In the genomic region with DNA sequence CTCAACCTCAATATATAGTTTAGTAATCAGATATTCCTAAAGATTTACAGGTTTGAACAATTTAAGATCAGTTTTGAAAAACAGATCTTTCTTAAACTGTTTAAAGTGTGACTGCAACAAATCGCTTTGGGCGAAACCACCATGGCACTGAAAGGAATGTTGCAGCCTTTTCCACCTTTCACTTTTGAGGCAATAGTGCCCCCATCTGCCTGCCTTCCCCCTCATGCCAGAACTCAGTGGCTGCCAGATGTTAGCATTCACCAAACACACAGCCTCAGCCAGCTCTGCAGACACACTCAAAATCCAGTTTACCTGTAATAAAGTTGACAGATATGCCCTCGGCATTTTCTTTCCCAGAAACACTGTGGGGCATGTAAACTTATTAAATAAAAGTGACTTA, we compare ENCODE assay signal across 8 cellular contexts. TPM values are rescaled to one million over a fixed set of nuclear protein-coding genes. Genes with fewer than 3 reads are reported as not detected.
DNase-seq lines count a peak whose midpoint lies in the region; ATAC-seq, FAIRE-seq and TF ChIP-seq lines count a peak whose summit lies in the region.

No MANE protein-coding gene starts in this region.

- TF ChIP-seq CTCF in foreskin keratinocyte (conservative IDR thresholded peaks at IDR 0.05), result peak; percentile 77

- no peaks in the 10 kb centered on the region for H3K27me3 ChIP-seq in foreskin keratinocyte
- no peaks in the 10 kb centered on the region for H3K27me3 ChIP-seq in small intestine (ENCODE audit: control insufficient read depth in 2 of 2, insufficient read depth in 2 of 2, low read length in 2 of 2)

- H3K4me3 ChIP-seq in small intestine (ENCODE audit: low read depth in 1 of 2, low read length in 2 of 2), result no peak overlapping the region

- peaks cover 12% of the 10 kb centered on the region for H3K4me1 ChIP-seq in foreskin keratinocyte
- H3K4me1 ChIP-seq in small intestine (ENCODE audit: control insufficient read depth in 2 of 2, insufficient read depth in 1 of 2, low read depth in 1 of 2, low read length in 1 of 2), result peaks cover 0 to 5% of the 10 kb centered on the region in 2 donors

- H3K36me3 ChIP-seq in small intestine (ENCODE audit: control insufficient read depth in 2 of 2, insufficient read depth in 2 of 2, low read length in 2 of 2), result peaks cover 0 to 3% of the 10 kb centered on the region in 2 donors

- no peaks in the 10 kb centered on the region for H3K9me3 ChIP-seq in small intestine (ENCODE audit: control insufficient read depth, low read depth)

- ATAC-seq in Right ventricle myocardium superior (ENCODE audit: poor library complexity) (peak; percentile 29), foreskin keratinocyte (no peak)

- no peak overlapping the region for H3K27ac ChIP-seq in foreskin keratinocyte
- no peak overlapping the region for H3K27ac ChIP-seq in substantia nigra (ENCODE audit: low read depth, low read length, poor library complexity, severe bottlenecking)
- no peak overlapping the region for H3K27ac ChIP-seq in small intestine (ENCODE audit: low read depth in 1 of 2, low read length in 1 of 2)

- no peak for FAIRE-seq in RCC 7860 (lab: Jason Lieb, UNC)
- FAIRE-seq in small intestine (lab: Jason Lieb, UNC), result no peak

- WGBS in small intestine, 3 donors, result 48 to 58% (median 57%) methylated on average over 3 of the region's 3 CpGs

- DNase-seq in Right ventricle myocardium superior (no peak), cardiac septum (ENCODE audit: low spot score) (no peak), RCC 7860 (ENCODE audit: low spot score) (peak; percentile 4), foreskin keratinocyte (peak in 1 of 2 donors; percentile 39), substantia nigra (lab: John Stamatoyannopoulos, UW) (peak in 27 of 49 donors; percentile 9 to 73 (median 32)), activated gamma-delta T cell treated with Interleukin-2 at 50 U/mL for 16 hours (no peak), small intestine (no peak), NCI-H1436 treated with DMSO at 0.1 percent for 48 hours (lab: John Stamatoyannopoulos, UW) (no peak)

- intact Hi-C loops in Right ventricle myocardium superior (cut with DNase I) (no loop called here), cardiac septum (cut with DNase I) (loop anchor here (10.0 kb wide), 1 partner anchor 625 kb away; the partner anchor contains the start of gene SYNM)

RNA-seq across cellular contexts. Expression of gene LYSMD4, which starts 3.3 kb away (rescaled TPM):
- total RNA-seq in Right ventricle myocardium superior (9.8 TPM), cardiac septum (12.7 TPM), foreskin keratinocyte (7.5 and 10.9 TPM in 2 replicates)
- polyA plus RNA-seq in foreskin keratinocyte (5.9 and 7.7 TPM in 2 replicates), small intestine (1 to 10 TPM; 5.4 to 8.9 (median 6.0) TPM)

Comparison
In these comparisons a context has a peak if more than half of its experiments do, and no peak if none do; other contexts are left out.
1. DNase-seq: peak in RCC 7860 (single experiment) and substantia nigra (27 of 49); none in Right ventricle myocardium superior (single experiment), cardiac septum (single experiment), activated gamma-delta T cell treated with Interleukin-2 at 50 U/mL for 16 hours (single experiment), small intestine (single experiment) and NCI-H1436 treated with DMSO at 0.1 percent for 48 hours (single experiment).